In the genomic region with DNA sequence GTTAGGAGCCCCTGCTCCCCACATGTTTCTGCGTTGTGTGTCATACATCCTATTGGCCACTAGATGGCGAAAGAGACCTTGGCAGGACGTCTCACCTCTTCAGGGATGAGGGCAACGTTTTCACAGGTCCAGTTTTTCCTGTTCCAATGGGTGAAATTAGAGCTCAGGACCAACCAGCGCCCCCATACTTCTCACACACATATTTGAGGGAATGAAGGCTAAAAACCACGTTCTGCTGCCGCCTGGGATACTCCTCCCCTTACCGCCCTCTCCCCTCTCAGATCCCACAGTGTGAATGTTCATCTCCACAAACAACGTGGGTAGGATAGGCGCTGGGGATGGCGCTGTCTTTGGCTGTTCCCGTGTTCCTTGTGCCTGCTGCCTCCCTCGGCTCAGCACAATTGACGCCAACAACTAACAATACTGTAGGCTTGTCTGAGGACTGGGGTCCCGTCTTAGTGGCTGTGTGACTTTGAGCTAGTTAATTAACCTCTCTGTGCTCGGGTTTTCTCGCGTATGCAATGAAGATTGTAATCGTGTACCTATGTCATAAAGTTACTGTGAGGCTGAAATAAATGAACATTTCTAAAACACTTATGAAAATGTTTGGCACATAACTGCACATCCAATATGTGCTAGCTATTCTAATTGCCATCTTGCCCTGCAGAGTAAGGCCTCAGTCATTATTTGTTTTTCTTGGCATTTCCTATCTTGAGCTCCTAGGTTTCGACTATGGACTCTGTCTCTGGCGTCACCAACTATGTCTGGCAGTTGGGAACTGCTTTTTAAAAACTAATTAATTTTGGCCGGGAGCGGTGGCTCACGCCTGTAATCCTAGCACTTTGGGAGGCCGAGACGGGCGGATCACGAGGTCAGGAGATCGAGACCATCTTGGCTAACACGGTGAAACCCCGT, we compare ENCODE assay signal across 8 cellular contexts.
A peak's percentile ranks its signal among the peaks of the same experiment; 100 is the strongest.
DNase-seq lines count a peak whose midpoint lies in the region; ATAC-seq and TF ChIP-seq lines count a peak whose summit lies in the region.

No MANE protein-coding gene starts in this region.

- CTCF ChIA-PET in CD8-positive, alpha-beta memory T cell (lab: Charles Lee) = interaction anchor here (0.9 to 1.6 kb wide), 12 partner anchors 9 to 789 kb away, joined by 3 to 8 read pairs (median 4); a partner anchor contains a TSS

- no peak overlapping the region for H3K4me3 ChIP-seq in CD8-positive, alpha-beta memory T cell (ENCODE audit: low read length)

- no peak for TF ChIP-seq POLR2A in GM18505 (IDR thresholded peaks at IDR 0.05; ENCODE audit: borderline replicate concordance, extremely low read depth, insufficient read depth, insufficient read length)

- no peaks in the 10 kb centered on the region for H3K36me3 Mint-ChIP-seq in CD8-positive, alpha-beta memory T cell
- no peaks in the 10 kb centered on the region for H3K36me3 Mint-ChIP-seq in activated T-cell treated with anti-CD3 and anti-CD28 coated beads, Interleukin-2, amount 50 U/mL, for 72 hours (ENCODE audit: insufficient read depth in 2 of 2)

- POLR2A ChIA-PET in CD8-positive, alpha-beta memory T cell (lab: Charles Lee) = no interaction called here

- peak; percentile 79 for ATAC-seq in GM18505 (IDR thresholded peaks at IDR 0.05; ENCODE audit: unreplicated experiment)
- ATAC-seq in HG03103 (IDR thresholded peaks at IDR 0.05; ENCODE audit: low read depth, unreplicated experiment) = peak; percentile 81
- ATAC-seq in activated T-cell treated with anti-CD3 and anti-CD28 coated beads, Interleukin-2, amount 50 U/mL, for 72 hours (replicated peaks in 1 of 2) = peak; percentile 75 to 84

- H3K4me3 Mint-ChIP-seq in CD8-positive, alpha-beta memory T cell = no peak overlapping the region
- H3K4me3 Mint-ChIP-seq in activated T-cell treated with anti-CD3 and anti-CD28 coated beads, Interleukin-2, amount 50 U/mL, for 72 hours = no peak overlapping the region

- peaks cover 5% of the 10 kb centered on the region for H3K4me1 ChIP-seq in CD8-positive, alpha-beta memory T cell (ENCODE audit: insufficient read depth, low read length)

- no peaks in the 10 kb centered on the region for H3K27me3 ChIP-seq in CD8-positive, alpha-beta memory T cell (ENCODE audit: insufficient read depth, low read length, poor library complexity, severe bottlenecking)

- no peaks in the 10 kb centered on the region for H3K36me3 ChIP-seq in CD8-positive, alpha-beta memory T cell (ENCODE audit: insufficient read depth, low read length)

- H3K27ac Mint-ChIP-seq in CD8-positive, alpha-beta memory T cell = peak overlapping the region in 2 of 8 donors; percentile 60 to 64
- no peak overlapping the region for H3K27ac Mint-ChIP-seq in activated T-cell treated with anti-CD3 and anti-CD28 coated beads, Interleukin-2, amount 50 U/mL, for 72 hours

- H3K9me3 Mint-ChIP-seq in CD8-positive, alpha-beta memory T cell = no peaks in the 10 kb centered on the region
- no peaks in the 10 kb centered on the region for H3K9me3 Mint-ChIP-seq in activated T-cell treated with anti-CD3 and anti-CD28 coated beads, Interleukin-2, amount 50 U/mL, for 72 hours

- H3K27me3 Mint-ChIP-seq in CD8-positive, alpha-beta memory T cell = peaks cover 0 to 2% of the 10 kb centered on the region in 2 donors
- peaks cover 34% of the 10 kb centered on the region for H3K27me3 Mint-ChIP-seq in activated T-cell treated with anti-CD3 and anti-CD28 coated beads, Interleukin-2, amount 50 U/mL, for 72 hours (ENCODE audit: low read depth)

- DNase-seq in CD8-positive, alpha-beta memory T cell = peak in 3 of 5 donors; percentile 44 to 55 (median 45)
- DNase-seq in NCI-H460 (ENCODE audit: extremely low read depth, low read depth) (peak; percentile 59), head of caudate nucleus (peak in 22 of 42 donors; percentile 4 to 62 (median 38)), putamen (ENCODE audit: low spot score) (peak; percentile 3), GOT3 (lab: John Stamatoyannopoulos, UW) (no peak)
- peak; percentile 38 for DNase-seq in activated T-cell treated with anti-CD3 and anti-CD28 coated beads, Interleukin-2, amount 50 U/mL, for 72 hours

- H3K9me3 ChIP-seq in CD8-positive, alpha-beta memory T cell (ENCODE audit: low read length) = no peaks in the 10 kb centered on the region

- intact Hi-C loops in head of caudate nucleus (cut with DNase I) = no loop called here

- H3K27ac ChIP-seq in CD8-positive, alpha-beta memory T cell (ENCODE audit: low read depth, low read length) = no peak overlapping the region

- peaks cover 0 to 6% (median 4%) of the 10 kb centered on the region in 3 donors for H3K4me1 Mint-ChIP-seq in CD8-positive, alpha-beta memory T cell
- peaks cover 16% of the 10 kb centered on the region for H3K4me1 Mint-ChIP-seq in activated T-cell treated with anti-CD3 and anti-CD28 coated beads, Interleukin-2, amount 50 U/mL, for 72 hours (ENCODE audit: low read depth)
